In genomic region chr15:97961067-97961954, GRCh38 we compare ENCODE assay signal across 8 cellular contexts. TPM values are rescaled to one million over a fixed set of nuclear protein-coding genes. Genes with fewer than 3 reads are reported as not detected.
A peak's percentile ranks its signal among the peaks of the same experiment; 100 is the strongest.
DNase-seq lines count a peak whose midpoint lies in the region; ATAC-seq and TF ChIP-seq lines count a peak whose summit lies in the region.

No MANE protein-coding gene starts in this region.

- H3K9me3 Mint-ChIP-seq in nephron progenitor cell = no peaks in the 10 kb centered on the region

- POLR2A ChIA-PET in BJ (lab: Charles Lee) = no interaction called here

- peak overlapping the region; percentile 86 for H3K4me3 Mint-ChIP-seq in nephron progenitor cell

- H3K36me3 ChIP-seq in BJ (ENCODE audit: control insufficient read depth, insufficient read depth, low read length) = peaks cover 2% of the 10 kb centered on the region

- ATAC-seq in foreskin keratinocyte = peak; percentile 1
- no peak for ATAC-seq in HG03159 (IDR thresholded peaks at IDR 0.05; ENCODE audit: unreplicated experiment)

- H3K4me1 ChIP-seq in foreskin keratinocyte = peaks cover 4% of the 10 kb centered on the region

- H3K27me3 ChIP-seq in BJ (ENCODE audit: control insufficient read depth, insufficient read depth, low read length) = no peaks in the 10 kb centered on the region
- H3K27me3 ChIP-seq in foreskin keratinocyte = no peaks in the 10 kb centered on the region

- peaks cover 35% of the 10 kb centered on the region for H3K36me3 Mint-ChIP-seq in nephron progenitor cell (ENCODE audit: low read depth)

- in situ Hi-C loops in GM13977 (cut with MboI; ENCODE audit: low pct_unique_long_range_greater_than_20kb, low sequenced_read_pairs, unreplicated experiment) = no loop called here

- DNase-seq in BJ (ENCODE audit: low read depth) (no peak), HT-29 (ENCODE audit: low spot score) (peak; percentile 27), foreskin keratinocyte (peak; percentile 11 to 37), nephron progenitor cell (peak; percentile 40), GM13977 (ENCODE audit: low spot score) (no peak), NK-92 (lab: John Stamatoyannopoulos, UW; ENCODE audit: unreplicated experiment) (no peak)
- peak; percentile 32 for DNase-seq in activated CD8-positive, alpha-beta memory T cell treated with anti-CD3 and anti-CD28 coated beads, Interleukin-2, amount 50 U/mL, for 4 hours

- H3K4me3 ChIP-seq in BJ (ENCODE audit: low read depth, low read length) = peak overlapping the region; percentile 82

- CTCF ChIA-PET in BJ (lab: Yijun Ruan, JAX) = interaction anchor here (1.0 kb wide), 1 partner anchor 124 kb away, joined by 3 read pairs; no protein-coding TSS in a partner anchor

- peak overlapping the region; percentile 9 for H3K27ac ChIP-seq in foreskin keratinocyte

- no peak for TF ChIP-seq CTCF in BJ (IDR thresholded peaks at IDR 0.05; ENCODE audit: insufficient read depth, low read depth, low read length)
- TF ChIP-seq CTCF in foreskin keratinocyte (conservative IDR thresholded peaks at IDR 0.05) = no peak
- no peak for TF ChIP-seq CTCF in nephron progenitor cell (IDR thresholded peaks at IDR 0.05)
- TF ChIP-seq CTCF in GM13977 (IDR thresholded peaks at IDR 0.05; ENCODE audit: extremely low read depth, insufficient read depth, missing control alignments) = no peak

- H3K4me1 Mint-ChIP-seq in nephron progenitor cell = peaks cover 41% of the 10 kb centered on the region

- no peak overlapping the region for H3K27ac Mint-ChIP-seq in nephron progenitor cell

- peaks cover 3% of the 10 kb centered on the region for H3K27me3 Mint-ChIP-seq in nephron progenitor cell (ENCODE audit: low read depth, poor library complexity)

RNA-seq across cellular contexts. Expression of gene ARRDC4, which starts 0.8 kb away (rescaled TPM):
- polyA plus RNA-seq in BJ (2011; rRNA removed) (39.6 and 67.4 TPM in 2 replicates), foreskin keratinocyte (3.8 and 4.9 TPM in 2 replicates)
- polyA minus RNA-seq in BJ (2011; rRNA and poly(A)+ RNA removed) = 26.9 and 29.3 TPM in 2 replicates
- 3.8 and 5.1 TPM in 2 replicates for total RNA-seq in HT-29 (2014; rRNA removed; shearing (Covaris generic))
- 9.0 and 14.0 TPM in 2 replicates for total RNA-seq in foreskin keratinocyte

Comparison
In these comparisons a context has a peak if more than half of its experiments do, and no peak if none do; other contexts are left out.
1. DNase-seq: peak in HT-29 (single experiment), activated CD8-positive, alpha-beta memory T cell treated with anti-CD3 and anti-CD28 coated beads, Interleukin-2, amount 50 U/mL, for 4 hours (single experiment), foreskin keratinocyte (2 of 2) and nephron progenitor cell (single experiment); none in BJ (single experiment), GM13977 (single experiment) and NK-92 (single experiment).